ENCODE assay signal across 1 cellular context in the genomic region with DNA sequence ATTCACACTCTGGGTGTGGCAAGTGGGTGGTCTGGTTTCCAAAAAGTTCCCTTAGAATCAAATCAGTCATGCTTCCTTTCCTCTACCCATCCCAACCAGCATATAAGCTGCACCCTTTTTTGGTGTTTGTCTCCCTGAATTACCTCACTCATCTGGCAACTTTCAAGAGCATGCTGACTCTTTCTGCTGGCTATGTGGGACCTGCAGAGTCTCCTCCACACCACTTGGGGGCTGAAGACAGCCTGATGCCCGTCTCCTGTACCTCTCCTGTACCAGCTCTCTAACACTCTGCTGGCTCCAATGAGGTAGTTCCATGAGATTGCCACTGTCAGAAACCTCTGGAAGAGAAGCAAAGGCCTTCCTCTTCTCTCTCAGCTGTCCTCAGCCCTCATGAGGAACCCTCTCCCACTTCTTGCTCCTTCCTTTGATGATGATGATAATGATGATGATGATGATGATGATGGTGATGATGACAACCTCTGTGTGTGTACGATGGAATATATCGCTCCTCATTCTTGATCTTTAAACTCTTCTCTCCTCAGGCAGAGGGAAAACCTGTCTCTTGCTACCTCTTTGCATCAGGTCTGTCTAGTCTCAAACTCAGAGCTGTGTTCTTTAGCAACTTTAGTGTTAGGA.
TF ChIP-seq lines count a peak whose summit lies in the region.

No MANE protein-coding gene starts in this region.

TF ChIP-seq in HCT116, 20 proteins besides CTCF, POLR2A, EP300 and RAD21 (continued from another document):
- TF ChIP-seq, protein P1, sequence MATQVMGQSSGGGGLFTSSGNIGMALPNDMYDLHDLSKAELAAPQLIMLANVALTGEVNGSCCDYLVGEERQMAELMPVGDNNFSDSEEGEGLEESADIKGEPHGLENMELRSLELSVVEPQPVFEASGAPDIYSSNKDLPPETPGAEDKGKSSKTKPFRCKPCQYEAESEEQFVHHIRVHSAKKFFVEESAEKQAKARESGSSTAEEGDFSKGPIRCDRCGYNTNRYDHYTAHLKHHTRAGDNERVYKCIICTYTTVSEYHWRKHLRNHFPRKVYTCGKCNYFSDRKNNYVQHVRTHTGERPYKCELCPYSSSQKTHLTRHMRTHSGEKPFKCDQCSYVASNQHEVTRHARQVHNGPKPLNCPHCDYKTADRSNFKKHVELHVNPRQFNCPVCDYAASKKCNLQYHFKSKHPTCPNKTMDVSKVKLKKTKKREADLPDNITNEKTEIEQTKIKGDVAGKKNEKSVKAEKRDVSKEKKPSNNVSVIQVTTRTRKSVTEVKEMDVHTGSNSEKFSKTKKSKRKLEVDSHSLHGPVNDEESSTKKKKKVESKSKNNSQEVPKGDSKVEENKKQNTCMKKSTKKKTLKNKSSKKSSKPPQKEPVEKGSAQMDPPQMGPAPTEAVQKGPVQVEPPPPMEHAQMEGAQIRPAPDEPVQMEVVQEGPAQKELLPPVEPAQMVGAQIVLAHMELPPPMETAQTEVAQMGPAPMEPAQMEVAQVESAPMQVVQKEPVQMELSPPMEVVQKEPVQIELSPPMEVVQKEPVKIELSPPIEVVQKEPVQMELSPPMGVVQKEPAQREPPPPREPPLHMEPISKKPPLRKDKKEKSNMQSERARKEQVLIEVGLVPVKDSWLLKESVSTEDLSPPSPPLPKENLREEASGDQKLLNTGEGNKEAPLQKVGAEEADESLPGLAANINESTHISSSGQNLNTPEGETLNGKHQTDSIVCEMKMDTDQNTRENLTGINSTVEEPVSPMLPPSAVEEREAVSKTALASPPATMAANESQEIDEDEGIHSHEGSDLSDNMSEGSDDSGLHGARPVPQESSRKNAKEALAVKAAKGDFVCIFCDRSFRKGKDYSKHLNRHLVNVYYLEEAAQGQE (IDR thresholded peaks at IDR 0.05; ENCODE audit: low read depth) = no peak
